Comparison of ENCODE assay signal across 1 cellular context in genomic region chr12:113591480-113591971, GRCh38.
TF ChIP-seq lines count a peak whose summit lies in the region.

No MANE protein-coding gene starts in this region.

TF ChIP-seq in K562, 482 proteins besides CTCF, POLR2A, EP300 and RAD21 (continued from another document and continues in another):
- TF ChIP-seq TFAP4 (CRISPR knock-in tag; IDR thresholded peaks at IDR 0.05; ENCODE audit: borderline replicate concordance) = peak; percentile 20; the same call in 1 of the 2 replicates
- TF ChIP-seq L3MBTL2 (IDR thresholded peaks at IDR 0.05) = peak; percentile 69
- no peak for TF ChIP-seq RBBP5 (IDR thresholded peaks at IDR 0.05; ENCODE audit: borderline replicate concordance, insufficient read depth, low read length, poor library complexity, severe bottlenecking)
- TF ChIP-seq KDM5B (IDR thresholded peaks at IDR 0.05; ENCODE audit: insufficient replicate concordance, low read depth, low read length) = peak; percentile 44
- TF ChIP-seq KDM4B (IDR thresholded peaks at IDR 0.05; ENCODE audit: borderline replicate concordance in 2 of 2, low read depth in 1 of 2) = no peak
- TF ChIP-seq MEF2A (IDR thresholded peaks at IDR 0.05; ENCODE audit: control insufficient read depth, low read depth, low read length) = no peak
- TF ChIP-seq ZNF224 (CRISPR knock-in tag; IDR thresholded peaks at IDR 0.05) = no peak
- no peak for TF ChIP-seq ATF4 (CRISPR knock-in tag; IDR thresholded peaks at IDR 0.05)
- TF ChIP-seq JUNB (CRISPR knock-in tag; conservative IDR thresholded peaks at IDR 0.05) = no peak
- TF ChIP-seq, protein P1, sequence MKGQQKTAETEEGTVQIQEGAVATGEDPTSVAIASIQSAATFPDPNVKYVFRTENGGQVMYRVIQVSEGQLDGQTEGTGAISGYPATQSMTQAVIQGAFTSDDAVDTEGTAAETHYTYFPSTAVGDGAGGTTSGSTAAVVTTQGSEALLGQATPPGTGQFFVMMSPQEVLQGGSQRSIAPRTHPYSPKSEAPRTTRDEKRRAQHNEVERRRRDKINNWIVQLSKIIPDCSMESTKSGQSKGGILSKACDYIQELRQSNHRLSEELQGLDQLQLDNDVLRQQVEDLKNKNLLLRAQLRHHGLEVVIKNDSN (CRISPR knock-in tag; IDR thresholded peaks at IDR 0.05) = no peak
- no peak for TF ChIP-seq ZNF766 (CRISPR knock-in tag; conservative IDR thresholded peaks at IDR 0.05)
- TF ChIP-seq POLR2B (IDR thresholded peaks at IDR 0.05; ENCODE audit: low read depth, partially characterized antibody) = no peak
- no peak for TF ChIP-seq SMARCB1 (IDR thresholded peaks at IDR 0.05; ENCODE audit: insufficient read length, low read depth)
- TF ChIP-seq MITF (IDR thresholded peaks at IDR 0.05) = no peak
- TF ChIP-seq ESRRB (CRISPR knock-in tag; IDR thresholded peaks at IDR 0.05; ENCODE audit: borderline replicate concordance) = no peak
- TF ChIP-seq NCOR1 (IDR thresholded peaks at IDR 0.05) = no peak
- no peak for TF ChIP-seq NFIX (CRISPR knock-in tag; IDR thresholded peaks at IDR 0.05; ENCODE audit: low read depth)
- TF ChIP-seq OTX1 (CRISPR knock-in tag; IDR thresholded peaks at IDR 0.05) = no peak
- TF ChIP-seq ZNF263 (CRISPR knock-in tag; IDR thresholded peaks at IDR 0.05; ENCODE audit: borderline replicate concordance) = no peak
- TF ChIP-seq ZBTB9 (CRISPR knock-in tag; IDR thresholded peaks at IDR 0.05) = no peak
- TF ChIP-seq, protein P2, sequence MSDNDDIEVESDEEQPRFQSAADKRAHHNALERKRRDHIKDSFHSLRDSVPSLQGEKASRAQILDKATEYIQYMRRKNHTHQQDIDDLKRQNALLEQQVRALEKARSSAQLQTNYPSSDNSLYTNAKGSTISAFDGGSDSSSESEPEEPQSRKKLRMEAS (CRISPR knock-in tag; IDR thresholded peaks at IDR 0.05) = no peak
- TF ChIP-seq ETV1 (tag; conservative IDR thresholded peaks at IDR 0.05; ENCODE audit: low read depth) = no peak
- TF ChIP-seq YY1 (IDR thresholded peaks at IDR 0.05; ENCODE audit: borderline replicate concordance in 1 of 3, control insufficient read depth in 1 of 3, extremely low read depth in 1 of 3, insufficient read depth in 3 of 3, insufficient read length in 1 of 3, insufficient replicate concordance in 2 of 3, low read depth in 1 of 3, low read length in 2 of 3) = peak in 2 of 3 experiments; percentile 43 to 65
- TF ChIP-seq ZNF398 (CRISPR knock-in tag; IDR thresholded peaks at IDR 0.05) = no peak
- no peak for TF ChIP-seq POLR3G (IDR thresholded peaks at IDR 0.05; ENCODE audit: extremely low read depth, insufficient read length, insufficient replicate concordance)
- TF ChIP-seq ZNF668 (CRISPR knock-in tag; IDR thresholded peaks at IDR 0.05) = no peak
- no peak for TF ChIP-seq MCM3 (IDR thresholded peaks at IDR 0.05)
- no peak for TF ChIP-seq MIER1 (IDR thresholded peaks at IDR 0.05; ENCODE audit: low read depth)
- no peak for TF ChIP-seq TRIM25 (IDR thresholded peaks at IDR 0.05; ENCODE audit: borderline replicate concordance)
- no peak for TF ChIP-seq ZNF407 (IDR thresholded peaks at IDR 0.05; ENCODE audit: low read depth)
- TF ChIP-seq ZNF12 (CRISPR knock-in tag; IDR thresholded peaks at IDR 0.05) = no peak
- TF ChIP-seq, protein P3, sequence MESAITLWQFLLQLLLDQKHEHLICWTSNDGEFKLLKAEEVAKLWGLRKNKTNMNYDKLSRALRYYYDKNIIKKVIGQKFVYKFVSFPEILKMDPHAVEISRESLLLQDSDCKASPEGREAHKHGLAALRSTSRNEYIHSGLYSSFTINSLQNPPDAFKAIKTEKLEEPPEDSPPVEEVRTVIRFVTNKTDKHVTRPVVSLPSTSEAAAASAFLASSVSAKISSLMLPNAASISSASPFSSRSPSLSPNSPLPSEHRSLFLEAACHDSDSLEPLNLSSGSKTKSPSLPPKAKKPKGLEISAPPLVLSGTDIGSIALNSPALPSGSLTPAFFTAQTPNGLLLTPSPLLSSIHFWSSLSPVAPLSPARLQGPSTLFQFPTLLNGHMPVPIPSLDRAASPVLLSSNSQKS (CRISPR knock-in tag; IDR thresholded peaks at IDR 0.05) = no peak
- TF ChIP-seq BRD9 (IDR thresholded peaks at IDR 0.05; ENCODE audit: low read depth, partially characterized antibody) = no peak
- TF ChIP-seq, protein P4, sequence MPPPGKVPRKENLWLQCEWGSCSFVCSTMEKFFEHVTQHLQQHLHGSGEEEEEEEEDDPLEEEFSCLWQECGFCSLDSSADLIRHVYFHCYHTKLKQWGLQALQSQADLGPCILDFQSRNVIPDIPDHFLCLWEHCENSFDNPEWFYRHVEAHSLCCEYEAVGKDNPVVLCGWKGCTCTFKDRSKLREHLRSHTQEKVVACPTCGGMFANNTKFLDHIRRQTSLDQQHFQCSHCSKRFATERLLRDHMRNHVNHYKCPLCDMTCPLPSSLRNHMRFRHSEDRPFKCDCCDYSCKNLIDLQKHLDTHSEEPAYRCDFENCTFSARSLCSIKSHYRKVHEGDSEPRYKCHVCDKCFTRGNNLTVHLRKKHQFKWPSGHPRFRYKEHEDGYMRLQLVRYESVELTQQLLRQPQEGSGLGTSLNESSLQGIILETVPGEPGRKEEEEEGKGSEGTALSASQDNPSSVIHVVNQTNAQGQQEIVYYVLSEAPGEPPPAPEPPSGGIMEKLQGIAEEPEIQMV (tag; conservative IDR thresholded peaks at IDR 0.05; ENCODE audit: low read depth) = no peak
- TF ChIP-seq TOE1 (IDR thresholded peaks at IDR 0.05; ENCODE audit: borderline replicate concordance) = no peak
- TF ChIP-seq TOE1 (CRISPR knock-in tag; IDR thresholded peaks at IDR 0.05; ENCODE audit: borderline replicate concordance, low read depth) = no peak
- TF ChIP-seq SNAPC5 (CRISPR knock-in tag; IDR thresholded peaks at IDR 0.05) = no peak
